1 cellular context compared by ENCODE assay signal in the genomic region with DNA sequence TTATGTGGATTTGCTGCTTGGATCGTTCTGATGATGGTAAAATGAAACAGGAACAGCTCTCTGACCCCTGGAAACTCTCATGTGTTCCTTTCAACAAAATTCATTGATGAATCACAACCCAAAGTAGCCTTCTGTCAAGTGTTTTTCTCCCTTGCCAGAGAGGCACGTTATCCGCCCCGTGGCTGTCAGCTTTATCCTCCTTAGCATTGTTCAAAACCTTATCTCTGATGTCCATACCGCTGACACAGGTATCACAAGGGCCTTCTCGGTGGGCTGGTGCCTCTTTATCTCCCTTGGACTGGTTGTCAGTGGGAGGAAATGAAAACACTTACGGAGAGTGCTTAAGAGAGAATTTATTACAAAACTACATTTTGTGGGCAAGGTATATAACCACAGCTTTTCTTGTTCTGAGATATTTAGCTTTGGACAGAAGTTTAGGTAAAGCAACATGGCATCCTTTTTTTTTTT.
TF ChIP-seq lines count a peak whose summit lies in the region.

No MANE protein-coding gene starts in this region.

TF ChIP-seq in GM23338, 12 proteins besides CTCF, POLR2A, EP300 and RAD21 (continued from another document):
- TF ChIP-seq, protein P1, sequence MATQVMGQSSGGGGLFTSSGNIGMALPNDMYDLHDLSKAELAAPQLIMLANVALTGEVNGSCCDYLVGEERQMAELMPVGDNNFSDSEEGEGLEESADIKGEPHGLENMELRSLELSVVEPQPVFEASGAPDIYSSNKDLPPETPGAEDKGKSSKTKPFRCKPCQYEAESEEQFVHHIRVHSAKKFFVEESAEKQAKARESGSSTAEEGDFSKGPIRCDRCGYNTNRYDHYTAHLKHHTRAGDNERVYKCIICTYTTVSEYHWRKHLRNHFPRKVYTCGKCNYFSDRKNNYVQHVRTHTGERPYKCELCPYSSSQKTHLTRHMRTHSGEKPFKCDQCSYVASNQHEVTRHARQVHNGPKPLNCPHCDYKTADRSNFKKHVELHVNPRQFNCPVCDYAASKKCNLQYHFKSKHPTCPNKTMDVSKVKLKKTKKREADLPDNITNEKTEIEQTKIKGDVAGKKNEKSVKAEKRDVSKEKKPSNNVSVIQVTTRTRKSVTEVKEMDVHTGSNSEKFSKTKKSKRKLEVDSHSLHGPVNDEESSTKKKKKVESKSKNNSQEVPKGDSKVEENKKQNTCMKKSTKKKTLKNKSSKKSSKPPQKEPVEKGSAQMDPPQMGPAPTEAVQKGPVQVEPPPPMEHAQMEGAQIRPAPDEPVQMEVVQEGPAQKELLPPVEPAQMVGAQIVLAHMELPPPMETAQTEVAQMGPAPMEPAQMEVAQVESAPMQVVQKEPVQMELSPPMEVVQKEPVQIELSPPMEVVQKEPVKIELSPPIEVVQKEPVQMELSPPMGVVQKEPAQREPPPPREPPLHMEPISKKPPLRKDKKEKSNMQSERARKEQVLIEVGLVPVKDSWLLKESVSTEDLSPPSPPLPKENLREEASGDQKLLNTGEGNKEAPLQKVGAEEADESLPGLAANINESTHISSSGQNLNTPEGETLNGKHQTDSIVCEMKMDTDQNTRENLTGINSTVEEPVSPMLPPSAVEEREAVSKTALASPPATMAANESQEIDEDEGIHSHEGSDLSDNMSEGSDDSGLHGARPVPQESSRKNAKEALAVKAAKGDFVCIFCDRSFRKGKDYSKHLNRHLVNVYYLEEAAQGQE (IDR thresholded peaks at IDR 0.05; ENCODE audit: unreplicated experiment), result no peak
- TF ChIP-seq, protein P2, sequence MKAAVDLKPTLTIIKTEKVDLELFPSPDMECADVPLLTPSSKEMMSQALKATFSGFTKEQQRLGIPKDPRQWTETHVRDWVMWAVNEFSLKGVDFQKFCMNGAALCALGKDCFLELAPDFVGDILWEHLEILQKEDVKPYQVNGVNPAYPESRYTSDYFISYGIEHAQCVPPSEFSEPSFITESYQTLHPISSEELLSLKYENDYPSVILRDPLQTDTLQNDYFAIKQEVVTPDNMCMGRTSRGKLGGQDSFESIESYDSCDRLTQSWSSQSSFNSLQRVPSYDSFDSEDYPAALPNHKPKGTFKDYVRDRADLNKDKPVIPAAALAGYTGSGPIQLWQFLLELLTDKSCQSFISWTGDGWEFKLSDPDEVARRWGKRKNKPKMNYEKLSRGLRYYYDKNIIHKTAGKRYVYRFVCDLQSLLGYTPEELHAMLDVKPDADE (IDR thresholded peaks at IDR 0.05), result no peak
- no peak for TF ChIP-seq JUNB (IDR thresholded peaks at IDR 0.05; ENCODE audit: unreplicated experiment)
- no peak for TF ChIP-seq ZNF114 (CRISPR knock-in tag; IDR thresholded peaks at IDR 0.05)
- TF ChIP-seq ZNF331 (CRISPR knock-in tag; IDR thresholded peaks at IDR 0.05; ENCODE audit: low read depth), result no peak
- TF ChIP-seq STAT1 (IDR thresholded peaks at IDR 0.05; ENCODE audit: unreplicated experiment), result no peak
- no peak for TF ChIP-seq POLR2AphosphoS5 (IDR thresholded peaks at IDR 0.05; ENCODE audit: low read depth)
- TF ChIP-seq NANOG (IDR thresholded peaks at IDR 0.05; ENCODE audit: borderline replicate concordance), result no peak
